In genomic region chr6:140586426-140587061, GRCh38 we compare ENCODE assay signal across 10 cellular contexts.
DNase-seq lines count a peak whose midpoint lies in the region; ATAC-seq lines count a peak whose summit lies in the region.
"Had no signal": no experiment of that assay in that cellular context is flagged by ENCODE, and none has a peak within 500 bp of the region (broad histone marks: within the 10 kb centered on the region; RNA-seq: fewer than 3 reads in every experiment).

No MANE protein-coding gene starts in this region.

- H3K9me3 Mint-ChIP-seq in activated T-cell treated with anti-CD3 and anti-CD28 coated beads, Interleukin-2, amount 50 U/mL, for 4 hours: no peaks in the 10 kb centered on the region

- H3K36me3 Mint-ChIP-seq in activated T-cell treated with anti-CD3 and anti-CD28 coated beads, Interleukin-2, amount 50 U/mL, for 4 hours (ENCODE audit: insufficient read depth): no peaks in the 10 kb centered on the region

- no peak for DNase-seq in activated T-cell treated with anti-CD3 and anti-CD28 coated beads, Interleukin-2, amount 50 U/mL, for 4 hours
- DNase-seq in activated T-cell treated with anti-CD3 and anti-CD28 coated beads for 4 hours (no peak), sciatic nerve (ENCODE audit: low spot score) (no peak), GF-D8 (lab: John Stamatoyannopoulos, UW) (no peak), SW480 (ENCODE audit: low spot score) (no peak), NOMO-1 treated with dmso at 0.1 percent for 144 hours (lab: John Stamatoyannopoulos, UW; ENCODE audit: unreplicated experiment) (no peak)
- DNase-seq: BE2C had no signal

- peak; percentile 72 to 84 for ATAC-seq in activated T-cell treated with anti-CD3 and anti-CD28 coated beads, Interleukin-2, amount 50 U/mL, for 4 hours
- ATAC-seq in GM21825 (IDR thresholded peaks at IDR 0.05; ENCODE audit: unreplicated experiment): peak; percentile 79
- ATAC-seq in HG03575 (IDR thresholded peaks at IDR 0.05; ENCODE audit: extremely low read depth, insufficient number of reproducible peaks, low FRiP score, unreplicated experiment): peak; percentile 92
- ATAC-seq in sciatic nerve: peak; percentile 20
- ATAC-seq: SK-N-SH treated with all-trans-retinoic acid at 6 μM for 48 hours had no signal

- intact Hi-C loops in sciatic nerve (cut with DNase I): no loop called here

- H3K27me3 Mint-ChIP-seq in activated T-cell treated with anti-CD3 and anti-CD28 coated beads, Interleukin-2, amount 50 U/mL, for 4 hours (ENCODE audit: low read depth): no peaks in the 10 kb centered on the region

- peaks cover 7% of the 10 kb centered on the region for H3K4me1 Mint-ChIP-seq in activated T-cell treated with anti-CD3 and anti-CD28 coated beads, Interleukin-2, amount 50 U/mL, for 4 hours (ENCODE audit: low read depth)

- no peak overlapping the region for H3K4me3 Mint-ChIP-seq in activated T-cell treated with anti-CD3 and anti-CD28 coated beads, Interleukin-2, amount 50 U/mL, for 4 hours

Comparison
In these comparisons a context has a peak if more than half of its experiments do, and no peak if none do; other contexts are left out.
1. ATAC-seq: peak in every context shown above with its lines; median percentile 92 in HG03575; 79 in GM21825; 78 in activated T-cell treated with anti-CD3 and anti-CD28 coated beads, Interleukin-2, amount 50 U/mL, for 4 hours; 20 in sciatic nerve.